Comparison of ENCODE assay signal across 16 cellular contexts in genomic region chr5:91390268-91390667, GRCh38. TPM values are rescaled to one million over a fixed set of nuclear protein-coding genes. Genes with fewer than 3 reads are reported as not detected.
DNase-seq lines count a peak whose midpoint lies in the region; ATAC-seq and TF ChIP-seq lines count a peak whose summit lies in the region.
"Had no signal": no experiment of that assay in that cellular context is flagged by ENCODE, and none has a peak within 500 bp of the region (broad histone marks: within the 10 kb centered on the region; RNA-seq: fewer than 3 reads in every experiment).

No MANE protein-coding gene starts in this region.

- no peaks in the 10 kb centered on the region for H3K9me2 ChIP-seq in HCT116 (ENCODE audit: insufficient read depth)

- no peak overlapping the region for H2AFZ ChIP-seq in HCT116 (ENCODE audit: low read depth, low read length, poor library complexity, severe bottlenecking)

- H3K4me1 Mint-ChIP-seq in activated T-cell treated with anti-CD3 and anti-CD28 coated beads, Interleukin-2, amount 50 U/mL, for 72 hours (ENCODE audit: low read depth), result peaks cover 8% of the 10 kb centered on the region
- H3K4me1 Mint-ChIP-seq in activated T-cell treated with anti-CD3 and anti-CD28 coated beads, Interleukin-2, amount 50 U/mL, for 24 hours (ENCODE audit: low read depth), result peaks cover 7% of the 10 kb centered on the region
- H3K4me1 Mint-ChIP-seq in natural killer cell, result peaks cover 13 to 17% of the 10 kb centered on the region in 2 donors

- TF ChIP-seq RAD21 in HCT116 (IDR thresholded peaks at IDR 0.05; ENCODE audit: low read depth), result no peak

- POLR2A ChIA-PET in HCT116 (lab: Charles Lee), result no interaction called here

- intact Hi-C loops in HCT116 (cut with micrococcal nuclease), result no loop called here
- intact Hi-C loops in body of pancreas (cut with DNase I), result loop anchor here (10.0 kb wide), 1 partner anchor 285 kb away; no protein-coding TSS in a partner anchor
- intact Hi-C loops in natural killer cell (cut with micrococcal nuclease), result no loop called here

- no peak overlapping the region for H3K4me3 Mint-ChIP-seq in activated T-cell treated with anti-CD3 and anti-CD28 coated beads, Interleukin-2, amount 50 U/mL, for 72 hours
- H3K4me3 Mint-ChIP-seq in activated T-cell treated with anti-CD3 and anti-CD28 coated beads, Interleukin-2, amount 50 U/mL, for 24 hours, result no peak overlapping the region
- peak overlapping the region; percentile 61 for H3K4me3 Mint-ChIP-seq in natural killer cell
- H3K4me3 Mint-ChIP-seq: CD4-positive, alpha-beta T cell had no signal

- H3K27me3 Mint-ChIP-seq in activated T-cell treated with anti-CD3 and anti-CD28 coated beads, Interleukin-2, amount 50 U/mL, for 72 hours (ENCODE audit: low read depth), result no peaks in the 10 kb centered on the region
- H3K27me3 Mint-ChIP-seq in activated T-cell treated with anti-CD3 and anti-CD28 coated beads, Interleukin-2, amount 50 U/mL, for 24 hours, result no peaks in the 10 kb centered on the region
- H3K27me3 Mint-ChIP-seq in natural killer cell (ENCODE audit: low read depth in 2 of 2), result no peaks in the 10 kb centered on the region
- H3K27me3 Mint-ChIP-seq: CD4-positive, alpha-beta T cell had no signal

- peaks cover 2 to 11% of the 10 kb centered on the region in 2 experiments; a peak in 3 of 4 replicates for H3K4me1 ChIP-seq in HCT116 (ENCODE audit: control insufficient read depth in 1 of 2, insufficient read depth in 2 of 2, low read length in 2 of 2)
- H3K4me1 ChIP-seq in body of pancreas, result no peaks in the 10 kb centered on the region

- TF ChIP-seq POLR2A in HCT116 (IDR thresholded peaks at IDR 0.05; ENCODE audit: borderline replicate concordance, extremely low read depth, insufficient read depth, insufficient read length) (no peak), body of pancreas (IDR thresholded peaks at IDR 0.05) (no peak)

- H3K79me2 ChIP-seq in HCT116 (ENCODE audit: insufficient read depth, low read length), result no peaks in the 10 kb centered on the region

- H3K27ac ChIP-seq in HCT116 (ENCODE audit: low read depth, low read length) (no peak overlapping the region), body of pancreas (no peak overlapping the region)

- TF ChIP-seq CTCF in HCT116 (IDR thresholded peaks at IDR 0.05 in 2 of 3, conservative IDR thresholded peaks at IDR 0.05 in 1 of 3; ENCODE audit: borderline replicate concordance in 1 of 3, insufficient read depth in 1 of 3, low read depth in 2 of 3, low read length in 2 of 3), result no peak
- no peak for TF ChIP-seq CTCF in body of pancreas (IDR thresholded peaks at IDR 0.05)
- no peak for TF ChIP-seq CTCF in natural killer cell (IDR thresholded peaks at IDR 0.05)

- peak overlapping the region; percentile 44 for H3K27ac Mint-ChIP-seq in activated T-cell treated with anti-CD3 and anti-CD28 coated beads, Interleukin-2, amount 50 U/mL, for 72 hours
- no peak overlapping the region for H3K27ac Mint-ChIP-seq in activated T-cell treated with anti-CD3 and anti-CD28 coated beads, Interleukin-2, amount 50 U/mL, for 24 hours
- H3K27ac Mint-ChIP-seq in natural killer cell, result peak overlapping the region; percentile 76 to 79
- H3K27ac Mint-ChIP-seq: CD4-positive, alpha-beta T cell had no signal

- H3K36me3 ChIP-seq in HCT116 (ENCODE audit: control insufficient read depth in 1 of 2, insufficient read depth in 2 of 2, low read length in 2 of 2) (no peaks in the 10 kb centered on the region), body of pancreas (replicated peaks in 1 of 2; ENCODE audit: insufficient read depth in 1 of 2, low read depth in 2 of 2) (no peaks in the 10 kb centered on the region)

- no peak for DNase-seq in activated T-cell treated with anti-CD3 and anti-CD28 coated beads, Interleukin-2, amount 50 U/mL, for 72 hours
- no peak for DNase-seq in activated T-cell treated with anti-CD3 and anti-CD28 coated beads, Interleukin-2, amount 50 U/mL, for 24 hours
- DNase-seq in HCT116 (ENCODE audit: low read depth, low spot score) (no peak), body of pancreas (no peak), natural killer cell (no peak), DMS153 treated with DMSO at 0.1 percent for 48 hours (lab: John Stamatoyannopoulos, UW; ENCODE audit: unreplicated experiment) (no peak), hepatic stellate cell (ENCODE audit: low spot score) (no peak), medulla oblongata (ENCODE audit: extremely low spot score) (no peak)
- DNase-seq: CD4-positive, alpha-beta T cell; DMS79; IMR-90; Kasumi-1; MM.1S; NCI-H1092 treated with DMSO at 0.1 percent for 48 hours; NCI-H2227 treated with DMSO at 0.1 percent for 48 hours; NCI-H524 had no signal

- no TSS peak for BruUV-seq in HCT116 (replicated peaks; lab: Mats Ljungman, UMichigan)

- no peaks in the 10 kb centered on the region for H3K9me3 Mint-ChIP-seq in activated T-cell treated with anti-CD3 and anti-CD28 coated beads, Interleukin-2, amount 50 U/mL, for 72 hours
- no peaks in the 10 kb centered on the region for H3K9me3 Mint-ChIP-seq in activated T-cell treated with anti-CD3 and anti-CD28 coated beads, Interleukin-2, amount 50 U/mL, for 24 hours
- H3K9me3 Mint-ChIP-seq in natural killer cell, result peaks cover 0 to 2% of the 10 kb centered on the region in 2 donors
- H3K9me3 Mint-ChIP-seq: CD4-positive, alpha-beta T cell had no signal

- RAD21 ChIA-PET in HCT116 (lab: Charles Lee; ENCODE audit: low non-redundant PET in 1 of 2, low total read pairs in 2 of 2, uncharacterized antibody in 2 of 2, unreplicated experiment in 2 of 2), result interaction anchor here in 1 of 2 experiments (0.7 kb wide), 1 partner anchor 53 kb away, joined by 4 read pairs; no protein-coding TSS in a partner anchor

- no peak overlapping the region for H3K4me3 ChIP-seq in HCT116 (replicated peaks in 1 of 2; ENCODE audit: low read depth in 1 of 2, low read length in 2 of 2)
- H3K4me3 ChIP-seq in body of pancreas, result no peak overlapping the region

- H3K9me3 ChIP-seq in HCT116 (ENCODE audit: control insufficient read depth in 1 of 2, insufficient read depth in 1 of 2, low read depth in 1 of 2, low read length in 2 of 2) (no peaks in the 10 kb centered on the region), body of pancreas (no peaks in the 10 kb centered on the region)

- H3K27me3 ChIP-seq in HCT116 (ENCODE audit: insufficient read depth, low read length), result no peaks in the 10 kb centered on the region
- no peaks in the 10 kb centered on the region for H3K27me3 ChIP-seq in body of pancreas

- WGBS in body of pancreas, 2 donors, result 39 to 50% methylated on average over 4 of the region's 4 CpGs

- H3K36me3 Mint-ChIP-seq in activated T-cell treated with anti-CD3 and anti-CD28 coated beads, Interleukin-2, amount 50 U/mL, for 72 hours (ENCODE audit: insufficient read depth in 2 of 2), result peaks cover 0 to 1% of the 10 kb centered on the region in 2 donors
- no peaks in the 10 kb centered on the region for H3K36me3 Mint-ChIP-seq in activated T-cell treated with anti-CD3 and anti-CD28 coated beads, Interleukin-2, amount 50 U/mL, for 24 hours (ENCODE audit: low read depth)
- no peaks in the 10 kb centered on the region for H3K36me3 Mint-ChIP-seq in natural killer cell

- ATAC-seq in activated T-cell treated with anti-CD3 and anti-CD28 coated beads, Interleukin-2, amount 50 U/mL, for 72 hours (replicated peaks in 1 of 2), result peak in 1 of 2 donors; percentile 51
- no peak for ATAC-seq in HCT116
- peak; percentile 56 for ATAC-seq in body of pancreas
- peak; percentile 86 to 89 (median 88) for ATAC-seq in natural killer cell

- no peaks in the 10 kb centered on the region for H4K20me1 ChIP-seq in HCT116 (ENCODE audit: insufficient read depth)

- no peak overlapping the region for H3K9ac ChIP-seq in HCT116 (ENCODE audit: low read length)

- CTCF ChIA-PET in HCT116 (lab: Charles Lee), result interaction anchor here (1.1 kb wide), 1 partner anchor 163 kb away, joined by 3 read pairs; no protein-coding TSS in a partner anchor

- H3K4me2 ChIP-seq in HCT116 (ENCODE audit: low read length), result peak overlapping the region; percentile 42

TF ChIP-seq in HCT116, 20 proteins besides CTCF, POLR2A, EP300 and RAD21 (continues in another document):
- no peak for TF ChIP-seq FOSL1 (IDR thresholded peaks at IDR 0.05; ENCODE audit: low read depth)
- TF ChIP-seq ATF3 (IDR thresholded peaks at IDR 0.05), result no peak
- no peak for TF ChIP-seq JUND (IDR thresholded peaks at IDR 0.05)
- TF ChIP-seq, protein P1, sequence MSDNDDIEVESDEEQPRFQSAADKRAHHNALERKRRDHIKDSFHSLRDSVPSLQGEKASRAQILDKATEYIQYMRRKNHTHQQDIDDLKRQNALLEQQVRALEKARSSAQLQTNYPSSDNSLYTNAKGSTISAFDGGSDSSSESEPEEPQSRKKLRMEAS (IDR thresholded peaks at IDR 0.05), result no peak
- TF ChIP-seq EZH2 (IDR thresholded peaks at IDR 0.05), result no peak
- TF ChIP-seq ZNF274 (IDR thresholded peaks at IDR 0.05; ENCODE audit: low read depth, low read length), result no peak
- no peak for TF ChIP-seq CBX3 (IDR thresholded peaks at IDR 0.05; ENCODE audit: low read depth)
- TF ChIP-seq CEBPB (IDR thresholded peaks at IDR 0.05; ENCODE audit: low read depth), result no peak
- no peak for TF ChIP-seq TCF7L2 (IDR thresholded peaks at IDR 0.05; ENCODE audit: borderline replicate concordance, extremely low read depth, insufficient read depth, insufficient read length)
- no peak for TF ChIP-seq YY1 (IDR thresholded peaks at IDR 0.05; ENCODE audit: extremely low read depth, insufficient replicate concordance, low read depth, low read length)

RNA-seq across cellular contexts. Expression of gene ARRDC3, which starts 7.2 kb away (rescaled TPM):
- 10 to 100 TPM; 12.8 to 21.1 TPM for total RNA-seq in activated T-cell treated with anti-CD3 and anti-CD28 coated beads, Interleukin-2, amount 50 U/mL, for 72 hours
- total RNA-seq in HCT116 (2021; ENCODE audit: unreplicated experiment) (41.5 TPM), body of pancreas (10 to 100 TPM in 1 of 2 donors, 1 to 10 TPM in 1; 8.6 to 29.3 TPM), natural killer cell (100 to 1,000 TPM; 117 to 375 (median 133) TPM)
- polyA plus RNA-seq in HCT116 (2012), result 28.2 and 43.1 TPM in 2 replicates
